ENCODE assay signal across 1 cellular context in genomic region chr19:4501691-4502090, GRCh38.
TF ChIP-seq lines count a peak whose summit lies in the region.

No MANE protein-coding gene starts in this region.

TF ChIP-seq in K562, 482 proteins besides CTCF, POLR2A, EP300 and RAD21:
- no peak for TF ChIP-seq ZFP1 (CRISPR knock-in tag; IDR thresholded peaks at IDR 0.05)
